Comparison of ENCODE assay signal across 17 cellular contexts in the genomic region with DNA sequence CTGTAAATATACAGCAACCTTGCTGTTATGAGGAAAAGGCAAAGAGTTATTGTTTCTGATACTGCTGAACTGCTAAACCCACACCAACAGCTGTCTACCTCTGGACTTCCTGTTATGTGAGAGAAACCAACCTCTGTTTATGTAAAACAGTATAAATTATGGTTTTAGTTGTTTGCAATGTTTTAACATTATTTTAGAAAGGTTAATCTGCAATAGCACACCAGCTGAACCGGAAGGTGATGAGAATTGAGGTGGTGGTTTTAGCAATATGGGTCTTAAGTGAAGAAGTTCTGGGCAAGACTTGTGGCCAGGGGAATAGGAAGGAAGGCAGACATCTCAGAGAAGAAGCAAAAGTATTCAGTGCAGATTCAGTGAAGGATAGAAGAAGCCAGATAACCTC.
DNase-seq lines count a peak whose midpoint lies in the region; ATAC-seq and TF ChIP-seq lines count a peak whose summit lies in the region.
"Had no signal": no experiment of that assay in that cellular context is flagged by ENCODE, and none has a peak within 500 bp of the region (broad histone marks: within the 10 kb centered on the region; RNA-seq: fewer than 3 reads in every experiment).

No MANE protein-coding gene starts in this region.

- ATAC-seq in GM18511 (IDR thresholded peaks at IDR 0.05; ENCODE audit: unreplicated experiment) (peak; percentile 79), GM19463 (IDR thresholded peaks at IDR 0.05; ENCODE audit: unreplicated experiment) (peak; percentile 70), HG02938 (IDR thresholded peaks at IDR 0.05; ENCODE audit: unreplicated experiment) (peak; percentile 73), upper lobe of left lung (ENCODE audit: low FRiP score in 2 of 2) (no peak)
- ATAC-seq in activated CD8-positive, alpha-beta T cell treated with anti-CD3 and anti-CD28 coated beads for 36 hours: peak; percentile 31
- ATAC-seq: GM23338; stimulated activated naive B cell treated with anti-CD40 and anti-IgM and Interleukin-4, amounts not matched to agents 10 μg/mL and 1 μg/mL and 100 μg/mL, for 72 hours had no signal

- intact Hi-C loops in activated CD8-positive, alpha-beta T cell treated with anti-CD3 and anti-CD28 coated beads for 36 hours (cut with micrococcal nuclease): no loop called here

- no peaks in the 10 kb centered on the region for H3K36me3 ChIP-seq in upper lobe of left lung
- H3K36me3 ChIP-seq: BLaER1, esophagus muscularis mucosa had no signal

- H3K4me3 ChIP-seq in upper lobe of left lung: no peak overlapping the region
- H3K4me3 ChIP-seq: BLaER1, esophagus muscularis mucosa, GM23338 had no signal

- peaks cover 3% of the 10 kb centered on the region for H3K36me3 Mint-ChIP-seq in activated CD8-positive, alpha-beta T cell treated with anti-CD3 and anti-CD28 coated beads for 36 hours (ENCODE audit: low read depth)
- H3K36me3 Mint-ChIP-seq: activated naive CD8-positive, alpha-beta T cell; stimulated activated naive B cell treated with anti-CD40 and anti-IgM and Interleukin-4, amounts not matched to agents 10 μg/mL and 1 μg/mL and 100 μg/mL, for 72 hours had no signal

- H3K27me3 Mint-ChIP-seq in activated CD8-positive, alpha-beta T cell treated with anti-CD3 and anti-CD28 coated beads for 36 hours: no peaks in the 10 kb centered on the region
- H3K27me3 Mint-ChIP-seq: activated CD4-positive, alpha-beta memory T cell treated with anti-CD3 and anti-CD28 coated beads, Interleukin-2, amount 10 ng/mL, durations not matched to agents 7 days and 5 days; activated naive CD8-positive, alpha-beta T cell had no signal

- TF ChIP-seq POLR2A in upper lobe of left lung (IDR thresholded peaks at IDR 0.05): no peak

- H3K4me1 ChIP-seq in upper lobe of left lung: no peaks in the 10 kb centered on the region
- H3K4me1 ChIP-seq: BLaER1 had no signal

- H3K4me1 Mint-ChIP-seq in activated CD8-positive, alpha-beta T cell treated with anti-CD3 and anti-CD28 coated beads for 36 hours (ENCODE audit: low read depth): peaks cover 21% of the 10 kb centered on the region
- H3K4me1 Mint-ChIP-seq: stimulated activated naive B cell treated with anti-CD40 and anti-IgM and Interleukin-4, amounts not matched to agents 10 μg/mL and 1 μg/mL and 100 μg/mL, for 72 hours had no signal

- DNase-seq in activated CD8-positive, alpha-beta T cell treated with anti-CD3 and anti-CD28 coated beads for 36 hours: no peak
- DNase-seq in central memory CD4-positive, alpha-beta T cell: no peak
- DNase-seq in upper lobe of left lung (no peak), NCI-H2107 (lab: John Stamatoyannopoulos, UW) (no peak), NCI-H526 treated with DMSO at 0.1 percent for 48 hours (lab: John Stamatoyannopoulos, UW) (no peak)
- DNase-seq: activated CD4-positive, alpha-beta memory T cell treated with anti-CD3 and anti-CD28 coated beads, Interleukin-2, amount 10 ng/mL, durations not matched to agents 7 days and 5 days; hypothalamus; NCI-H510A; stimulated activated CD4-positive, alpha-beta T cell treated with anti-CD3 and anti-CD28 coated beads, Interleukin-1b, Interleukin-23, amount 100 ng/mL, for 48 hours; stimulated activated naive B cell treated with anti-CD40 and anti-IgM and Interleukin-4, amounts not matched to agents 10 μg/mL and 1 μg/mL and 100 μg/mL, for 72 hours had no signal

- no peak overlapping the region for H3K27ac ChIP-seq in upper lobe of left lung
- H3K27ac ChIP-seq: BLaER1, esophagus muscularis mucosa had no signal

- WGBS in upper lobe of left lung, 2 donors: 37 to 88% methylated on average over 1 of the region's 1 CpG

- CTCF ChIA-PET in activated CD8-positive, alpha-beta T cell treated with anti-CD3 and anti-CD28 coated beads for 36 hours (lab: Charles Lee): no interaction called here

- POLR2A ChIA-PET in activated CD8-positive, alpha-beta T cell treated with anti-CD3 and anti-CD28 coated beads for 36 hours (lab: Charles Lee): no interaction called here

- H3K9me3 ChIP-seq in upper lobe of left lung: no peaks in the 10 kb centered on the region
- H3K9me3 ChIP-seq: BLaER1, esophagus muscularis mucosa had no signal

- H3K4me3 Mint-ChIP-seq in activated CD8-positive, alpha-beta T cell treated with anti-CD3 and anti-CD28 coated beads for 36 hours: no peak overlapping the region
- H3K4me3 Mint-ChIP-seq: activated CD4-positive, alpha-beta memory T cell treated with anti-CD3 and anti-CD28 coated beads, Interleukin-2, amount 10 ng/mL, durations not matched to agents 7 days and 5 days; activated naive CD8-positive, alpha-beta T cell; GM23338; stimulated activated naive B cell treated with anti-CD40 and anti-IgM and Interleukin-4, amounts not matched to agents 10 μg/mL and 1 μg/mL and 100 μg/mL, for 72 hours had no signal

- no peak for TF ChIP-seq EP300 in upper lobe of left lung (IDR thresholded peaks at IDR 0.05)

- H3K9me3 Mint-ChIP-seq in activated CD8-positive, alpha-beta T cell treated with anti-CD3 and anti-CD28 coated beads for 36 hours: peaks cover 4% of the 10 kb centered on the region
- H3K9me3 Mint-ChIP-seq: GM23338; stimulated activated naive B cell treated with anti-CD40 and anti-IgM and Interleukin-4, amounts not matched to agents 10 μg/mL and 1 μg/mL and 100 μg/mL, for 72 hours had no signal

- no peak overlapping the region for H3K27ac Mint-ChIP-seq in activated CD8-positive, alpha-beta T cell treated with anti-CD3 and anti-CD28 coated beads for 36 hours
- H3K27ac Mint-ChIP-seq: activated CD4-positive, alpha-beta memory T cell treated with anti-CD3 and anti-CD28 coated beads, Interleukin-2, amount 10 ng/mL, durations not matched to agents 7 days and 5 days; activated naive CD8-positive, alpha-beta T cell; GM23338; stimulated activated naive B cell treated with anti-CD40 and anti-IgM and Interleukin-4, amounts not matched to agents 10 μg/mL and 1 μg/mL and 100 μg/mL, for 72 hours had no signal

- H3K27me3 ChIP-seq in upper lobe of left lung: no peaks in the 10 kb centered on the region
- H3K27me3 ChIP-seq: BLaER1, esophagus muscularis mucosa had no signal

- no peak for TF ChIP-seq CTCF in activated CD8-positive, alpha-beta T cell treated with anti-CD3 and anti-CD28 coated beads for 36 hours (IDR thresholded peaks at IDR 0.05)
- TF ChIP-seq CTCF in upper lobe of left lung (IDR thresholded peaks at IDR 0.05): no peak

Comparison
In these comparisons a context has a peak if more than half of its experiments do, and no peak if none do; other contexts are left out.
1. ATAC-seq: peak in GM18511 (single experiment), GM19463 (single experiment), HG02938 (single experiment) and activated CD8-positive, alpha-beta T cell treated with anti-CD3 and anti-CD28 coated beads for 36 hours (single experiment); none in upper lobe of left lung (0 of 2).